Comparison of ENCODE assay signal across 1 cellular context in genomic region chr11:18115360-18116127, GRCh38.
TF ChIP-seq lines count a peak whose summit lies in the region.

No MANE protein-coding gene starts in this region.

TF ChIP-seq in SK-N-SH treated with all-trans-retinoic acid at 6 μM for 48 hours, 23 proteins besides CTCF, POLR2A, EP300 and RAD21 (continued from another document):
- no peak for TF ChIP-seq CSRNP3 (CRISPR knock-in tag; IDR thresholded peaks at IDR 0.05)
